In the genomic region with DNA sequence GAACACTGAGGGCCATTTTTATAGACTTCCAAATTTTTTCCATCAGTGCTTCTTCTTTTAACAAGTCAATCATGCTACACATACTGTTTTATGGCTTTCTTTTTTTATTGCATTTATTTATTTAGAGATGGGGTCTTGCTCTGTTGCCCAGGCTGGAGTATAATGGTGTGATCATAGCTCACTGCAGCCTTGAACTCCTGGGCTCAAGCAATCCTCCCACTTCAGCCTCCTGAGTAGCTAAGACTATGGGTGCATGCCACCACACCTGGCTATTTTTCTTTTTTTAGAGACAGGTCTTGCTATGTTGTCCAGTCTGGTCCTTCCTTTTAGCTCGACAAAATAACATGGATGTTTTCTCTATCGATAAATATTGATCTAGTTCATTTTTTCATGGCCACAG, we compare ENCODE assay signal across 8 cellular contexts.
"Had no signal": no experiment of that assay in that cellular context is flagged by ENCODE, and none has a peak within 500 bp of the region (broad histone marks: within the 10 kb centered on the region; RNA-seq: fewer than 3 reads in every experiment).

No MANE protein-coding gene starts in this region.

- ATAC-seq: HepG2, K562 had no signal

- H3K27ac ChIP-seq: HL-60, KMS-11 had no signal

- H3K27me3 Mint-ChIP-seq: IgD-negative memory B cell had no signal

- H3K4me3 Mint-ChIP-seq: IgD-negative memory B cell had no signal

- H3K27ac Mint-ChIP-seq: IgD-negative memory B cell had no signal

- H3K4me3 ChIP-seq: K562 had no signal

- DNase-seq: IMR-90, KBM-7, KG1 had no signal

- H3K36me3 Mint-ChIP-seq: IgD-negative memory B cell had no signal
